ENCODE assay signal across 11 cellular contexts in the genomic region with DNA sequence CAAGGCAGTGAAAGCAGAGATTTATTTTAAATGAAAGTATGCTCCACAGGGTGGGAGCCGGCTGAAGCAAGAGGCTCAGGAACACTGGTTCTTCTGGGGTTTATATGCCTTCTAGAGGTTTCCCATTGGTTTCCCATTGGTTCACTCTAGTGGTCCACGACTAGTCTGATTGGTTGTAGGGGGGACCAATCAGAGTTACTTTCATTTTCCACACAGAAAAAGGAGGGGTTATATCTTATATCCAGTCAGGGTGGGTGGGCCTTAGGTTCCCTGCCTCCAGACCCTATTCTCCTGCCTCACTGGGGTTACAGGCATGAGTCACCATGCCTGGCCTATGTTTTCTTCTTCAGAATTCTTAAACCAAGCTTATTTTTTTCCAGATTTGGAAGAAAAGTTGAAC.
DNase-seq lines count a peak whose midpoint lies in the region; ATAC-seq and TF ChIP-seq lines count a peak whose summit lies in the region.
"Had no signal": no experiment of that assay in that cellular context is flagged by ENCODE, and none has a peak within 500 bp of the region (broad histone marks: within the 10 kb centered on the region; RNA-seq: fewer than 3 reads in every experiment).

No MANE protein-coding gene starts in this region.

- TF ChIP-seq CTCF in choroid plexus epithelial cell (conservative IDR thresholded peaks at IDR 0.05; ENCODE audit: low read depth, low read length) = no peak

- H3K4me1 Mint-ChIP-seq in natural killer cell treated with Interleukin-12 subunit alpha and Interleukin-12 subunit beta and Interleukin-15 and Interleukin-18, amount 100 ng/mL, for 72 hours (ENCODE audit: low read depth in 2 of 2) = peaks cover 21% of the 10 kb centered on the region in 2 donors

- in situ Hi-C loops in Caki2 (cut with HindIII; ENCODE audit: low pct_unique_long_range_greater_than_20kb, low sequenced_read_pairs) = no loop called here

- H3K4me3 ChIP-seq in choroid plexus epithelial cell (ENCODE audit: low read depth, low read length) = no peak overlapping the region
- H3K4me3 ChIP-seq: ovary, PC-9 had no signal

- no peak overlapping the region for H3K27ac Mint-ChIP-seq in natural killer cell treated with Interleukin-12 subunit alpha and Interleukin-12 subunit beta and Interleukin-15 and Interleukin-18, amount 100 ng/mL, for 72 hours
- H3K27ac Mint-ChIP-seq: stimulated activated memory B cell treated with anti-CD40 and anti-IgM and Interleukin-4, amounts not matched to agents 10 μg/mL and 1 μg/mL and 100 μg/mL, for 72 hours had no signal

- ATAC-seq in natural killer cell treated with Interleukin-12 subunit alpha and Interleukin-12 subunit beta and Interleukin-15 and Interleukin-18, amount 100 ng/mL, for 72 hours = peak; percentile 47 to 72
- ATAC-seq in GM18502 (IDR thresholded peaks at IDR 0.05; ENCODE audit: poor library complexity, unreplicated experiment) = no peak
- ATAC-seq in GM21360 (IDR thresholded peaks at IDR 0.05; ENCODE audit: unreplicated experiment) = no peak
- ATAC-seq: stimulated activated memory B cell treated with anti-CD40 and anti-IgM and Interleukin-4, amounts not matched to agents 10 μg/mL and 1 μg/mL and 100 μg/mL, for 72 hours had no signal

- H3K36me3 Mint-ChIP-seq in natural killer cell treated with Interleukin-12 subunit alpha and Interleukin-12 subunit beta and Interleukin-15 and Interleukin-18, amount 100 ng/mL, for 72 hours = no peaks in the 10 kb centered on the region

- DNase-seq in Caki2 (ENCODE audit: low read depth) = peak; percentile 93
- DNase-seq in M059J (ENCODE audit: low read depth) = peak; percentile 72
- peak; percentile 92 for DNase-seq in choroid plexus epithelial cell (ENCODE audit: low read depth)
- DNase-seq in natural killer cell treated with Interleukin-12 subunit alpha and Interleukin-12 subunit beta and Interleukin-15 and Interleukin-18, amount 100 ng/mL, for 72 hours (ENCODE audit: low spot score) = no peak
- DNase-seq in superior temporal gyrus (ENCODE audit: extremely low spot score) = no peak
- no peak for DNase-seq in inferior parietal cortex (ENCODE audit: extremely low spot score)
- DNase-seq: ovary, PC-9 had no signal

- no peaks in the 10 kb centered on the region for H3K27me3 Mint-ChIP-seq in natural killer cell treated with Interleukin-12 subunit alpha and Interleukin-12 subunit beta and Interleukin-15 and Interleukin-18, amount 100 ng/mL, for 72 hours
- H3K27me3 Mint-ChIP-seq: stimulated activated memory B cell treated with anti-CD40 and anti-IgM and Interleukin-4, amounts not matched to agents 10 μg/mL and 1 μg/mL and 100 μg/mL, for 72 hours had no signal

- no peak overlapping the region for H3K4me3 Mint-ChIP-seq in natural killer cell treated with Interleukin-12 subunit alpha and Interleukin-12 subunit beta and Interleukin-15 and Interleukin-18, amount 100 ng/mL, for 72 hours
- H3K4me3 Mint-ChIP-seq: stimulated activated memory B cell treated with anti-CD40 and anti-IgM and Interleukin-4, amounts not matched to agents 10 μg/mL and 1 μg/mL and 100 μg/mL, for 72 hours had no signal

- H3K9me3 Mint-ChIP-seq in natural killer cell treated with Interleukin-12 subunit alpha and Interleukin-12 subunit beta and Interleukin-15 and Interleukin-18, amount 100 ng/mL, for 72 hours = no peaks in the 10 kb centered on the region
- H3K9me3 Mint-ChIP-seq: stimulated activated memory B cell treated with anti-CD40 and anti-IgM and Interleukin-4, amounts not matched to agents 10 μg/mL and 1 μg/mL and 100 μg/mL, for 72 hours had no signal

Comparison
In these comparisons a context has a peak if more than half of its experiments do, and no peak if none do; other contexts are left out.
1. DNase-seq: peak in Caki2 (single experiment), M059J (single experiment) and choroid plexus epithelial cell (single experiment); none in natural killer cell treated with Interleukin-12 subunit alpha and Interleukin-12 subunit beta and Interleukin-15 and Interleukin-18, amount 100 ng/mL, for 72 hours (single experiment), superior temporal gyrus (single experiment) and inferior parietal cortex (single experiment).
2. ATAC-seq: peak in natural killer cell treated with Interleukin-12 subunit alpha and Interleukin-12 subunit beta and Interleukin-15 and Interleukin-18, amount 100 ng/mL, for 72 hours (2 of 2); none in GM18502 (single experiment) and GM21360 (single experiment).